In genomic region chr10:123548779-123549178, GRCh38 we compare ENCODE assay signal across 22 cellular contexts.
"Had no signal": no experiment of that assay in that cellular context is flagged by ENCODE, and none has a peak within 500 bp of the region (broad histone marks: within the 10 kb centered on the region; RNA-seq: fewer than 3 reads in every experiment).

No MANE protein-coding gene starts in this region.

- H3K27ac ChIP-seq: body of pancreas, colonic mucosa, gastrocnemius medialis, prostate gland, right atrium auricular region, tibial artery had no signal

- H3K27ac Mint-ChIP-seq: activated CD4-positive, alpha-beta memory T cell treated with anti-CD3 and anti-CD28 coated beads for 36 hours; activated CD4-positive, alpha-beta T cell treated with anti-CD3 and anti-CD28 coated beads for 36 hours; activated CD8-positive, alpha-beta memory T cell treated with anti-CD3 and anti-CD28 coated beads, Interleukin-2, amount 10 ng/mL, durations not matched to agents 7 days and 5 days; activated naive CD8-positive, alpha-beta T cell treated with anti-CD3 and anti-CD28 coated beads, Interleukin-2, amount 10 ng/mL, durations not matched to agents 7 days and 5 days; activated T-helper 2 cell treated with anti-CD3 and anti-CD28 coated beads, Interferon-gamma antibody, Interleukin-2, Interleukin-4, amounts not matched to agents 10 μg/mL and 5 μg/mL and 100 μg/mL, durations not matched to agents 14 hours and 24 hours and 36 hours; immature natural killer cell; naive thymus-derived CD8-positive, alpha-beta T cell; T-helper 2 cell treated with Interferon-gamma antibody and Interleukin-4, amounts not matched to agents 5 μg/mL and 100 μg/mL, for 36 hours had no signal

- H3K4me1 Mint-ChIP-seq: activated CD4-positive, alpha-beta T cell treated with anti-CD3 and anti-CD28 coated beads for 36 hours; activated CD8-positive, alpha-beta memory T cell treated with anti-CD3 and anti-CD28 coated beads, Interleukin-2, amount 10 ng/mL, durations not matched to agents 7 days and 5 days; activated naive CD8-positive, alpha-beta T cell treated with anti-CD3 and anti-CD28 coated beads, Interleukin-2, amount 10 ng/mL, durations not matched to agents 7 days and 5 days; immature natural killer cell; naive thymus-derived CD8-positive, alpha-beta T cell had no signal

- H3K4me3 Mint-ChIP-seq: activated CD4-positive, alpha-beta memory T cell treated with anti-CD3 and anti-CD28 coated beads for 36 hours; activated CD4-positive, alpha-beta T cell treated with anti-CD3 and anti-CD28 coated beads for 36 hours; activated CD8-positive, alpha-beta memory T cell treated with anti-CD3 and anti-CD28 coated beads, Interleukin-2, amount 10 ng/mL, durations not matched to agents 7 days and 5 days; activated naive CD8-positive, alpha-beta T cell treated with anti-CD3 and anti-CD28 coated beads, Interleukin-2, amount 10 ng/mL, durations not matched to agents 7 days and 5 days; immature natural killer cell; naive thymus-derived CD8-positive, alpha-beta T cell; T-helper 2 cell treated with Interferon-gamma antibody and Interleukin-4, amounts not matched to agents 5 μg/mL and 100 μg/mL, for 36 hours had no signal

- ATAC-seq: activated CD4-positive, alpha-beta T cell treated with anti-CD3 and anti-CD28 coated beads for 36 hours; activated CD8-positive, alpha-beta memory T cell treated with anti-CD3 and anti-CD28 coated beads, Interleukin-2, amount 10 ng/mL, durations not matched to agents 7 days and 5 days; body of pancreas; gastrocnemius medialis; left ventricle myocardium superior; naive thymus-derived CD8-positive, alpha-beta T cell had no signal

- H3K36me3 ChIP-seq: colonic mucosa, gastrocnemius medialis, prostate gland, right atrium auricular region, tibial artery had no signal

- H3K4me3 ChIP-seq: body of pancreas, colonic mucosa, gastrocnemius medialis, prostate gland, right atrium auricular region, tibial artery had no signal

- H3K27me3 ChIP-seq: body of pancreas, colonic mucosa, gastrocnemius medialis, right atrium auricular region had no signal

- H3K4me1 ChIP-seq: body of pancreas, colonic mucosa, gastrocnemius medialis, prostate gland, right atrium auricular region, tibial artery had no signal

- DNase-seq: activated CD4-positive, alpha-beta memory T cell treated with anti-CD3 and anti-CD28 coated beads for 36 hours; activated CD4-positive, alpha-beta T cell treated with anti-CD3 and anti-CD28 coated beads for 36 hours; activated CD8-positive, alpha-beta memory T cell treated with anti-CD3 and anti-CD28 coated beads, Interleukin-2, amount 10 ng/mL, durations not matched to agents 7 days and 5 days; activated naive CD4-positive, alpha-beta T cell treated with Interleukin-2 at 50 U/mL for 16 hours; activated naive CD8-positive, alpha-beta T cell treated with anti-CD3 and anti-CD28 coated beads, Interleukin-2, amount 10 ng/mL, durations not matched to agents 7 days and 5 days; activated T-cell treated with anti-CD3 and anti-CD28 coated beads, Interleukin-2, amount 50 U/mL, for 1 hour; amygdala; body of pancreas; colonic mucosa; gastrocnemius medialis; immature natural killer cell; left ventricle myocardium superior; naive thymus-derived CD8-positive, alpha-beta T cell; stimulated activated CD4-positive, alpha-beta T cell treated with anti-CD3 and anti-CD28 coated beads, Interleukin-12 subunit alpha, Interleukin-12 subunit beta, amount 100 ng/mL, for 4 hours; stimulated activated CD4-positive, alpha-beta T cell treated with anti-CD3 and anti-CD28 coated beads, Interleukin-1b, Interleukin-23, amount 100 ng/mL, for 48 hours; stimulated activated CD8-positive, alpha-beta memory T cell treated with anti-CD3 and anti-CD28 coated beads, Interleukin-4, amount 100 ng/mL, for 48 hours; stimulated activated naive CD4-positive, alpha-beta T cell; tibial artery had no signal

- H3K36me3 Mint-ChIP-seq: activated CD4-positive, alpha-beta memory T cell treated with anti-CD3 and anti-CD28 coated beads for 36 hours; activated CD8-positive, alpha-beta memory T cell treated with anti-CD3 and anti-CD28 coated beads, Interleukin-2, amount 10 ng/mL, durations not matched to agents 7 days and 5 days; activated naive CD8-positive, alpha-beta T cell treated with anti-CD3 and anti-CD28 coated beads, Interleukin-2, amount 10 ng/mL, durations not matched to agents 7 days and 5 days; immature natural killer cell had no signal

- H3K9me3 Mint-ChIP-seq: activated naive CD8-positive, alpha-beta T cell treated with anti-CD3 and anti-CD28 coated beads, Interleukin-2, amount 10 ng/mL, durations not matched to agents 7 days and 5 days; activated T-helper 2 cell treated with anti-CD3 and anti-CD28 coated beads, Interferon-gamma antibody, Interleukin-2, Interleukin-4, amounts not matched to agents 10 μg/mL and 5 μg/mL and 100 μg/mL, durations not matched to agents 14 hours and 24 hours and 36 hours; T-helper 2 cell treated with Interferon-gamma antibody and Interleukin-4, amounts not matched to agents 5 μg/mL and 100 μg/mL, for 36 hours had no signal
